1 cellular context compared by ENCODE assay signal in genomic region chr3:128426128-128426921, GRCh38.
TF ChIP-seq lines count a peak whose summit lies in the region.

No MANE protein-coding gene starts in this region.

TF ChIP-seq in HepG2, 621 proteins besides CTCF, POLR2A, EP300 and RAD21 (continued from another document and continues in another):
- TF ChIP-seq ZNF574 (CRISPR knock-in tag; IDR thresholded peaks at IDR 0.05) (peak; percentile 48), POLR2AphosphoS5 (IDR thresholded peaks at IDR 0.05; ENCODE audit: low read depth, low read length) (no peak), ZNF687 (CRISPR knock-in tag; IDR thresholded peaks at IDR 0.05) (peak; percentile 87), KAT8 (CRISPR knock-in tag; IDR thresholded peaks at IDR 0.05) (0 out of 2 replicates have a peak, but pooled peaks have one; percentile 14), SP2 (CRISPR knock-in tag; IDR thresholded peaks at IDR 0.05) (0 out of 2 replicates have a peak, but pooled peaks have one; percentile 22), XRCC5 (optimal IDR thresholded peaks at IDR 0.05; ENCODE audit: low read length) (peak; percentile 57), ZNF501 (CRISPR knock-in tag; IDR thresholded peaks at IDR 0.05) (0 out of 2 replicates have a peak, but pooled peaks have one; percentile 32), MAZ (IDR thresholded peaks at IDR 0.05; ENCODE audit: borderline replicate concordance, low read depth, low read length) (no peak), MAZ (CRISPR knock-in tag; IDR thresholded peaks at IDR 0.05; ENCODE audit: low read depth) (0 out of 2 replicates have a peak, but pooled peaks have one; percentile 21), HOXA5 (CRISPR knock-in tag; IDR thresholded peaks at IDR 0.05) (peak; percentile 63), SKI (IDR thresholded peaks at IDR 0.05; ENCODE audit: partially characterized antibody) (peak; percentile 67), ATF7-NPFF (CRISPR knock-in tag; IDR thresholded peaks at IDR 0.05; ENCODE audit: low read depth) (peak; percentile 59; the same call in 1 of the 2 replicates), MXI1 (IDR thresholded peaks at IDR 0.05; ENCODE audit: borderline replicate concordance, low read depth, low read length) (peak; percentile 13; the same call in 1 of the 3 replicates), MTF2 (CRISPR knock-in tag; IDR thresholded peaks at IDR 0.05; ENCODE audit: borderline replicate concordance) (peak; percentile 69; the same call in 1 of the 2 replicates), HOXD1 (CRISPR knock-in tag; IDR thresholded peaks at IDR 0.05) (peak; percentile 62; the same call in 1 of the 2 replicates), BRF2 (CRISPR knock-in tag; IDR thresholded peaks at IDR 0.05) (0 out of 2 replicates have a peak, but pooled peaks have one; percentile 26), HMGXB4 (CRISPR knock-in tag; IDR thresholded peaks at IDR 0.05; ENCODE audit: borderline replicate concordance in 1 of 2, low read depth in 1 of 2) (peak in 1 of 2 experiments; percentile 30; a peak in 1 of 4 replicates), ZNF205 (CRISPR knock-in tag; IDR thresholded peaks at IDR 0.05) (0 out of 2 replicates have a peak, but pooled peaks have one; percentile 25), GABPB1 (CRISPR knock-in tag; IDR thresholded peaks at IDR 0.05) (peak; percentile 50; the same call in 1 of the 2 replicates), KLF13 (CRISPR knock-in tag; IDR thresholded peaks at IDR 0.05) (no peak), ADNP (CRISPR knock-in tag; IDR thresholded peaks at IDR 0.05) (peak; percentile 55; the same call in 1 of the 2 replicates), SALL1 (CRISPR knock-in tag; IDR thresholded peaks at IDR 0.05) (peak; percentile 57; the same call in 1 of the 2 replicates), YEATS4 (CRISPR knock-in tag; IDR thresholded peaks at IDR 0.05; ENCODE audit: borderline replicate concordance) (peak; percentile 75), STAG1 (CRISPR knock-in tag; IDR thresholded peaks at IDR 0.05) (peak; percentile 83), ZSCAN20 (CRISPR knock-in tag; IDR thresholded peaks at IDR 0.05; ENCODE audit: borderline replicate concordance) (0 out of 2 replicates have a peak, but pooled peaks have one; percentile 45), ZSCAN29 (CRISPR knock-in tag; conservative IDR thresholded peaks at IDR 0.05) (no peak), ZZZ3 (CRISPR knock-in tag; IDR thresholded peaks at IDR 0.05; ENCODE audit: borderline replicate concordance) (0 out of 2 replicates have a peak, but pooled peaks have one; percentile 47), ZNF207 (IDR thresholded peaks at IDR 0.05; ENCODE audit: borderline replicate concordance) (no peak), ERF (CRISPR knock-in tag; IDR thresholded peaks at IDR 0.05) (peak; percentile 47; the same call in 1 of the 2 replicates), DMAP1 (CRISPR knock-in tag; IDR thresholded peaks at IDR 0.05) (peak; percentile 83), ZNF451 (CRISPR knock-in tag; IDR thresholded peaks at IDR 0.05) (no peak; the same call in 1 of the 2 replicates), ZNF263 (CRISPR knock-in tag; IDR thresholded peaks at IDR 0.05) (0 out of 2 replicates have a peak, but pooled peaks have one; percentile 34), CEBPB (IDR thresholded peaks at IDR 0.05; ENCODE audit: borderline replicate concordance, low read depth, low read length) (no peak), HNF4G (IDR thresholded peaks at IDR 0.05; ENCODE audit: borderline replicate concordance, low read depth, low read length) (peak; percentile 65), HNF4G (CRISPR knock-in tag; IDR thresholded peaks at IDR 0.05; ENCODE audit: borderline replicate concordance, low read depth) (no peak; the same call in 1 of the 2 replicates), ZNF616 (CRISPR knock-in tag; IDR thresholded peaks at IDR 0.05; ENCODE audit: low read depth) (0 out of 2 replicates have a peak, but pooled peaks have one; percentile 57), SMAD1 (CRISPR knock-in tag; IDR thresholded peaks at IDR 0.05; ENCODE audit: borderline replicate concordance, low read depth) (peak; percentile 84; the same call in 1 of the 2 replicates), ZNF768 (CRISPR knock-in tag; IDR thresholded peaks at IDR 0.05) (peak; percentile 100), ZNF777 (CRISPR knock-in tag; IDR thresholded peaks at IDR 0.05) (peak; percentile 82)
- TF ChIP-seq, protein P1, sequence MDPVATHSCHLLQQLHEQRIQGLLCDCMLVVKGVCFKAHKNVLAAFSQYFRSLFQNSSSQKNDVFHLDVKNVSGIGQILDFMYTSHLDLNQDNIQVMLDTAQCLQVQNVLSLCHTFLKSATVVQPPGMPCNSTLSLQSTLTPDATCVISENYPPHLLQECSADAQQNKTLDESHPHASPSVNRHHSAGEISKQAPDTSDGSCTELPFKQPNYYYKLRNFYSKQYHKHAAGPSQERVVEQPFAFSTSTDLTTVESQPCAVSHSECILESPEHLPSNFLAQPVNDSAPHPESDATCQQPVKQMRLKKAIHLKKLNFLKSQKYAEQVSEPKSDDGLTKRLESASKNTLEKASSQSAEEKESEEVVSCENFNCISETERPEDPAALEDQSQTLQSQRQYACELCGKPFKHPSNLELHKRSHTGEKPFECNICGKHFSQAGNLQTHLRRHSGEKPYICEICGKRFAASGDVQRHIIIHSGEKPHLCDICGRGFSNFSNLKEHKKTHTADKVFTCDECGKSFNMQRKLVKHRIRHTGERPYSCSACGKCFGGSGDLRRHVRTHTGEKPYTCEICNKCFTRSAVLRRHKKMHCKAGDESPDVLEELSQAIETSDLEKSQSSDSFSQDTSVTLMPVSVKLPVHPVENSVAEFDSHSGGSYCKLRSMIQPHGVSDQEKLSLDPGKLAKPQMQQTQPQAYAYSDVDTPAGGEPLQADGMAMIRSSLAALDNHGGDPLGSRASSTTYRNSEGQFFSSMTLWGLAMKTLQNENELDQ (CRISPR knock-in tag; IDR thresholded peaks at IDR 0.05; ENCODE audit: borderline replicate concordance), result no peak
- TF ChIP-seq, protein P2, sequence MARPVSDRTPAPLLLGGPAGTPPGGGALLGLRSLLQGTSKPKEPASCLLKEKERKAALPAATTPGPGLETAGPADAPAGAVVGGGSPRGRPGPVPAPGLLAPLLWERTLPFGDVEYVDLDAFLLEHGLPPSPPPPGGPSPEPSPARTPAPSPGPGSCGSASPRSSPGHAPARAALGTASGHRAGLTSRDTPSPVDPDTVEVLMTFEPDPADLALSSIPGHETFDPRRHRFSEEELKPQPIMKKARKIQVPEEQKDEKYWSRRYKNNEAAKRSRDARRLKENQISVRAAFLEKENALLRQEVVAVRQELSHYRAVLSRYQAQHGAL (CRISPR knock-in tag; IDR thresholded peaks at IDR 0.05; ENCODE audit: not compliant biosample characterization), result peak; percentile 70
- TF ChIP-seq, protein P3, sequence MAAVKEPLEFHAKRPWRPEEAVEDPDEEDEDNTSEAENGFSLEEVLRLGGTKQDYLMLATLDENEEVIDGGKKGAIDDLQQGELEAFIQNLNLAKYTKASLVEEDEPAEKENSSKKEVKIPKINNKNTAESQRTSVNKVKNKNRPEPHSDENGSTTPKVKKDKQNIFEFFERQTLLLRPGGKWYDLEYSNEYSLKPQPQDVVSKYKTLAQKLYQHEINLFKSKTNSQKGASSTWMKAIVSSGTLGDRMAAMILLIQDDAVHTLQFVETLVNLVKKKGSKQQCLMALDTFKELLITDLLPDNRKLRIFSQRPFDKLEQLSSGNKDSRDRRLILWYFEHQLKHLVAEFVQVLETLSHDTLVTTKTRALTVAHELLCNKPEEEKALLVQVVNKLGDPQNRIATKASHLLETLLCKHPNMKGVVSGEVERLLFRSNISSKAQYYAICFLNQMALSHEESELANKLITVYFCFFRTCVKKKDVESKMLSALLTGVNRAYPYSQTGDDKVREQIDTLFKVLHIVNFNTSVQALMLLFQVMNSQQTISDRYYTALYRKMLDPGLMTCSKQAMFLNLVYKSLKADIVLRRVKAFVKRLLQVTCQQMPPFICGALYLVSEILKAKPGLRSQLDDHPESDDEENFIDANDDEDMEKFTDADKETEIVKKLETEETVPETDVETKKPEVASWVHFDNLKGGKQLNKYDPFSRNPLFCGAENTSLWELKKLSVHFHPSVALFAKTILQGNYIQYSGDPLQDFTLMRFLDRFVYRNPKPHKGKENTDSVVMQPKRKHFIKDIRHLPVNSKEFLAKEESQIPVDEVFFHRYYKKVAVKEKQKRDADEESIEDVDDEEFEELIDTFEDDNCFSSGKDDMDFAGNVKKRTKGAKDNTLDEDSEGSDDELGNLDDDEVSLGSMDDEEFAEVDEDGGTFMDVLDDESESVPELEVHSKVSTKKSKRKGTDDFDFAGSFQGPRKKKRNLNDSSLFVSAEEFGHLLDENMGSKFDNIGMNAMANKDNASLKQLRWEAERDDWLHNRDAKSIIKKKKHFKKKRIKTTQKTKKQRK (IDR thresholded peaks at IDR 0.05; ENCODE audit: low read length), result no peak
- TF ChIP-seq, protein P4, sequence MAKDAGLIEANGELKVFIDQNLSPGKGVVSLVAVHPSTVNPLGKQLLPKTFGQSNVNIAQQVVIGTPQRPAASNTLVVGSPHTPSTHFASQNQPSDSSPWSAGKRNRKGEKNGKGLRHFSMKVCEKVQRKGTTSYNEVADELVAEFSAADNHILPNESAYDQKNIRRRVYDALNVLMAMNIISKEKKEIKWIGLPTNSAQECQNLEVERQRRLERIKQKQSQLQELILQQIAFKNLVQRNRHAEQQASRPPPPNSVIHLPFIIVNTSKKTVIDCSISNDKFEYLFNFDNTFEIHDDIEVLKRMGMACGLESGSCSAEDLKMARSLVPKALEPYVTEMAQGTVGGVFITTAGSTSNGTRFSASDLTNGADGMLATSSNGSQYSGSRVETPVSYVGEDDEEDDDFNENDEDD (CRISPR knock-in tag; IDR thresholded peaks at IDR 0.05; ENCODE audit: borderline replicate concordance), result peak; percentile 55; the same call in 1 of the 2 replicates
